In the genomic region with DNA sequence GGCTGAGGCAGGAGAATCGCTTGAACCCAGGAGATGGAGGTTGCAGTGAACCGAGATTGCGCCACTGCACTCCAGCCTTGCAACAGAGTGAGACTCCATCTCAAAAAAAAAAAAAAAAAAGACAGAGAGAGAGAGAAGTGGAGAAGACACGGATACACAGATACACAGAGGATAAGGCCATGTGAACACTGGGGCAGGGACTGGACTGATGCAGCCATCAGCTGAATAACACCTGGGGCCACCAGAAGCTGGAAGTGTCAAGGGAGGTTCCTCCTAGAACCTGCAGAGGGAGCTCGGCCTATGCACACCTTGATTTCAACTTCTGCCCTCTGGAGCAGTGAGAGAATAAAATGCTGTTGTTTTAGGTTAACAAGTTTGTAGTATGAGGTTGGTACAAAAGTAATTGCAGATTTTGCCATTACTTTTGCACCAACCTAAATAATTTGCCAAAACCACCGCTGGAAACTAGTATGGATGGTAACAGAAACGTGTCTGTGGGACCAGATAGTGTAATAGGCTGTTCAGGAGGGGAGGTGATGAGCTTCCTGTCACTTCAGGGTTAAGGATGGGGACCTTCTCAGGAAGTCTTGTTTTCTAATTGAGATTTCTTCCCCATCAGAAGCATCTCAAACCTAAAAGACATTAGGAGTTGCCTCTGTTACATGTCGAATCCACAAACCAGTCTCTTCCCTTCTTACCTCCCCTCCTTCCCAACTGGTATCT, we compare ENCODE assay signal across 8 cellular contexts. TPM values are rescaled to one million over a fixed set of nuclear protein-coding genes. Genes with fewer than 3 reads are reported as not detected.
A peak's percentile ranks its signal among the peaks of the same experiment; 100 is the strongest.
DNase-seq lines count a peak whose midpoint lies in the region; ATAC-seq and TF ChIP-seq lines count a peak whose summit lies in the region.

No MANE protein-coding gene starts in this region.

- no peaks in the 10 kb centered on the region for H3K36me3 Mint-ChIP-seq in activated CD8-positive, alpha-beta T cell treated with anti-CD3 and anti-CD28 coated beads, Interleukin-2, amount 10 ng/mL, durations not matched to agents 7 days and 5 days (ENCODE audit: low read depth)

- no peaks in the 10 kb centered on the region for H3K27me3 Mint-ChIP-seq in activated CD8-positive, alpha-beta T cell treated with anti-CD3 and anti-CD28 coated beads, Interleukin-2, amount 10 ng/mL, durations not matched to agents 7 days and 5 days (ENCODE audit: low read depth)

- H3K27ac Mint-ChIP-seq in activated CD8-positive, alpha-beta T cell treated with anti-CD3 and anti-CD28 coated beads, Interleukin-2, amount 10 ng/mL, durations not matched to agents 7 days and 5 days: no peak overlapping the region

- POLR2A ChIA-PET in activated CD8-positive, alpha-beta T cell treated with anti-CD3 and anti-CD28 coated beads, Interleukin-2, amount 10 ng/mL, durations not matched to agents 7 days and 5 days (lab: Charles Lee): no interaction called here

- peak; percentile 70 for ATAC-seq in activated CD8-positive, alpha-beta T cell treated with anti-CD3 and anti-CD28 coated beads, Interleukin-2, amount 10 ng/mL, durations not matched to agents 7 days and 5 days
- no peak for ATAC-seq in GM19467 (IDR thresholded peaks at IDR 0.05; ENCODE audit: unreplicated experiment)

- H3K9me3 Mint-ChIP-seq in activated CD8-positive, alpha-beta T cell treated with anti-CD3 and anti-CD28 coated beads, Interleukin-2, amount 10 ng/mL, durations not matched to agents 7 days and 5 days (ENCODE audit: insufficient read depth): peaks cover 3% of the 10 kb centered on the region

- no peak overlapping the region for H3K4me3 Mint-ChIP-seq in activated CD8-positive, alpha-beta T cell treated with anti-CD3 and anti-CD28 coated beads, Interleukin-2, amount 10 ng/mL, durations not matched to agents 7 days and 5 days

- DNase-seq in GM10266 (ENCODE audit: extremely low spot score) (no peak), NCI-H1105 (lab: John Stamatoyannopoulos, UW) (peak; percentile 17), iPS-NIHi11 (ENCODE audit: low spot score) (peak; percentile 59), DMS114 treated with DMSO at 0.1 percent for 48 hours (lab: John Stamatoyannopoulos, UW; ENCODE audit: unreplicated experiment) (no peak), posterior vena cava (ENCODE audit: low spot score) (no peak)
- peak; percentile 41 for DNase-seq in activated CD8-positive, alpha-beta T cell treated with anti-CD3 and anti-CD28 coated beads, Interleukin-2, amount 10 ng/mL, durations not matched to agents 7 days and 5 days
- DNase-seq in stimulated activated naive CD4-positive, alpha-beta T cell treated with Interleukin-2 at 50 U/mL for 16 hours (lab: John Stamatoyannopoulos, UW): no peak

- TF ChIP-seq CTCF in GM10266 (IDR thresholded peaks at IDR 0.05; ENCODE audit: control insufficient read depth, insufficient read depth, low read depth, missing control alignments): peak; percentile 34

- CTCF ChIA-PET in activated CD8-positive, alpha-beta T cell treated with anti-CD3 and anti-CD28 coated beads, Interleukin-2, amount 10 ng/mL, durations not matched to agents 7 days and 5 days (lab: Charles Lee): interaction anchor here (0.7 to 1.8 kb wide), 9 partner anchors 36 to 207 kb away, joined by 3 to 12 read pairs (median 4); a partner anchor contains a TSS

- intact Hi-C loops in posterior vena cava (cut with DNase I): no loop called here

- no peaks in the 10 kb centered on the region for H3K4me1 Mint-ChIP-seq in activated CD8-positive, alpha-beta T cell treated with anti-CD3 and anti-CD28 coated beads, Interleukin-2, amount 10 ng/mL, durations not matched to agents 7 days and 5 days (ENCODE audit: low read depth)

RNA-seq across cellular contexts. Expression of a gene that starts 36.4 kb away (rescaled TPM):
- not detected for total RNA-seq in activated CD8-positive, alpha-beta T cell treated with anti-CD3 and anti-CD28 coated beads, Interleukin-2, amount 10 ng/mL, durations not matched to agents 7 days and 5 days
- total RNA-seq in posterior vena cava: not detected

RNA-seq across cellular contexts. Expression of a gene that starts 47.5 kb away (rescaled TPM):
- not detected for total RNA-seq in activated CD8-positive, alpha-beta T cell treated with anti-CD3 and anti-CD28 coated beads, Interleukin-2, amount 10 ng/mL, durations not matched to agents 7 days and 5 days
- not detected for total RNA-seq in posterior vena cava

Comparison
In these comparisons a context has a peak if more than half of its experiments do, and no peak if none do; other contexts are left out.
1. DNase-seq: peak in NCI-H1105 (single experiment), activated CD8-positive, alpha-beta T cell treated with anti-CD3 and anti-CD28 coated beads, Interleukin-2, amount 10 ng/mL, durations not matched to agents 7 days and 5 days (single experiment) and iPS-NIHi11 (single experiment); none in GM10266 (single experiment), stimulated activated naive CD4-positive, alpha-beta T cell treated with Interleukin-2 at 50 U/mL for 16 hours (single experiment), DMS114 treated with DMSO at 0.1 percent for 48 hours (single experiment) and posterior vena cava (single experiment).